ENCODE assay signal across 9 cellular contexts in genomic region chr16:83950862-83951399, GRCh38. TPM values are rescaled to one million over a fixed set of nuclear protein-coding genes. Genes with fewer than 3 reads are reported as not detected.
DNase-seq lines count a peak whose midpoint lies in the region; ATAC-seq and TF ChIP-seq lines count a peak whose summit lies in the region.
"Not testable (repeated sequence)": the region's sequence is repeated elsewhere in the genome, so short reads cannot be mapped to it uniquely, and the experiment has no call there.
"Had no signal": no experiment of that assay in that cellular context is flagged by ENCODE, and none has a peak within 500 bp of the region (broad histone marks: within the 10 kb centered on the region; RNA-seq: fewer than 3 reads in every experiment).

No MANE protein-coding gene starts in this region.

- peaks cover 12% of the 10 kb centered on the region for H3K4me1 Mint-ChIP-seq in Caco-2 (ENCODE audit: low read depth, unreplicated experiment)
- H3K4me1 Mint-ChIP-seq in GM23338 = not testable (repeated sequence)
- peaks cover 24% of the 10 kb centered on the region for H3K4me1 Mint-ChIP-seq in chondrocyte (ENCODE audit: low read depth)

- not testable (repeated sequence) for H3K79me2 ChIP-seq in GM23338 (replicated peaks; ENCODE audit: insufficient read depth)

- H2AFZ ChIP-seq in GM23338 = not testable (repeated sequence)

- H4K20me1 ChIP-seq in GM23338 (replicated peaks; ENCODE audit: insufficient read depth) = not testable (repeated sequence)

- peak overlapping the region; percentile 33 for H3K4me3 Mint-ChIP-seq in Caco-2 (ENCODE audit: unreplicated experiment)
- H3K4me3 Mint-ChIP-seq in GM23338; chondrocyte (ENCODE audit: unreplicated experiment): not testable (repeated sequence)

- not testable (repeated sequence) for H3K27ac Mint-ChIP-seq in Caco-2 (ENCODE audit: unreplicated experiment); GM23338
- H3K27ac Mint-ChIP-seq in chondrocyte (ENCODE audit: unreplicated experiment) = peak overlapping the region; percentile 49

- not testable (repeated sequence) for H3K36me3 ChIP-seq in Caco-2 (ENCODE audit: control insufficient read depth, insufficient read depth, low read length); GM23338 (ENCODE audit: insufficient read depth)

- H3K36me3 Mint-ChIP-seq in Caco-2 (ENCODE audit: insufficient read depth, unreplicated experiment) = peaks cover 13% of the 10 kb centered on the region
- H3K36me3 Mint-ChIP-seq in GM23338 (ENCODE audit: low read depth); chondrocyte (ENCODE audit: low read depth): not testable (repeated sequence)

- not testable (repeated sequence) for H3K9me3 Mint-ChIP-seq in Caco-2 (ENCODE audit: unreplicated experiment); chondrocyte (ENCODE audit: low read depth)
- peaks cover 17% of the 10 kb centered on the region for H3K9me3 Mint-ChIP-seq in GM23338

- not testable (repeated sequence) for TF ChIP-seq CTCF in Caco-2 (IDR thresholded peaks at IDR 0.05; ENCODE audit: insufficient read depth in 1 of 2, low read depth in 1 of 2, low read length in 1 of 2, severe bottlenecking in 1 of 2, unreplicated experiment in 1 of 2); GM23338 (conservative IDR thresholded peaks at IDR 0.05; ENCODE audit: low read depth in 2 of 2); RWPE1 (conservative IDR thresholded peaks at IDR 0.05; ENCODE audit: low read depth); chondrocyte (IDR thresholded peaks at IDR 0.05)

- not testable (repeated sequence) for H3K27ac ChIP-seq in GM23338 (ENCODE audit: low read depth)
- H3K27ac ChIP-seq in RWPE1 (peak overlapping the region; percentile 63), layer of hippocampus (ENCODE audit: low read depth, low read length) (peak overlapping the region; percentile 6), substantia nigra (ENCODE audit: low read depth, low read length, poor library complexity, severe bottlenecking) (peak overlapping the region; percentile 45)

- H3K27me3 ChIP-seq in Caco-2 (replicated peaks; ENCODE audit: control insufficient read depth, insufficient read depth, low read length); GM23338 (ENCODE audit: insufficient read depth); layer of hippocampus (ENCODE audit: control insufficient read depth, insufficient read depth, low read length): not testable (repeated sequence)

- POLR2A ChIA-PET in Caco-2 (lab: Charles Lee) = interaction anchor here (0.6 kb wide), 1 partner anchor 24 kb away, joined by 6 read pairs; no protein-coding TSS in a partner anchor
- POLR2A ChIA-PET in RWPE1 (lab: Yijun Ruan, JAX; ENCODE audit: low non-redundant PET) = not testable (repeated sequence)

- not testable (repeated sequence) for H3K4me3 ChIP-seq in Caco-2 (ENCODE audit: low read depth, low read length); GM23338

- not testable (repeated sequence) for H3K9me2 ChIP-seq in GM23338 (ENCODE audit: insufficient read depth)

- not testable (repeated sequence) for BruUV-seq in Caco-2 (replicated peaks; lab: Mats Ljungman, UMichigan)

- peaks cover 22% of the 10 kb centered on the region for H3K4me1 ChIP-seq in Caco-2
- not testable (repeated sequence) for H3K4me1 ChIP-seq in GM23338 (ENCODE audit: insufficient read depth)

- H3K9me3 ChIP-seq in Caco-2 = not testable (repeated sequence)

- ATAC-seq in GM23338 = peak; percentile 24

- intact Hi-C loops in Caco-2 (cut with micrococcal nuclease; ENCODE audit: unreplicated experiment) = not testable (repeated sequence)

- peaks cover 13% of the 10 kb centered on the region; the same call in 1 of the 2 replicates for H3F3A ChIP-seq in GM23338 (replicated peaks; ENCODE audit: low read depth)

- not testable (repeated sequence) for H3K4me2 ChIP-seq in GM23338

- not testable (repeated sequence) for DNase-seq in Caco-2; GM23338 (ENCODE audit: low spot score); RWPE1 (ENCODE audit: low spot score); chondrocyte (ENCODE audit: low spot score); substantia nigra (lab: John Stamatoyannopoulos, UW)
- DNase-seq in HuH-7 (ENCODE audit: low spot score) = peak; percentile 57

- not testable (repeated sequence) for H3K27me3 Mint-ChIP-seq in Caco-2 (ENCODE audit: insufficient read depth, unreplicated experiment); chondrocyte (ENCODE audit: low read depth)
- peaks cover 15% of the 10 kb centered on the region for H3K27me3 Mint-ChIP-seq in GM23338 (ENCODE audit: insufficient read depth, low read depth, poor library complexity)

- CTCF ChIA-PET in Caco-2 (lab: Charles Lee); RWPE1 (lab: Yijun Ruan, JAX): not testable (repeated sequence)

RNA-seq across cellular contexts. Expression of gene OSGIN1, which starts 2.1 kb away (rescaled TPM):
- total RNA-seq in Caco-2 (2022) (18.6 and 21.8 TPM in 2 replicates), chondrocyte (1.3 to 2.8 TPM (median 2.5 TPM) in 3 replicates)
- total RNA-seq in GM23338 (2014; rRNA removed; shearing (Covaris generic)) = 0.89 and 1.6 TPM in 2 replicates
- 0.32 and 0.94 TPM in 2 replicates for polyA plus RNA-seq in GM23338 (2016; fragmentation: Nextera tagmentation; extraction: Ambion mirVana)

RNA-seq across cellular contexts. Expression of gene NECAB2, which starts 17.1 kb away (rescaled TPM):
- total RNA-seq in Caco-2 (2022) (0.68 and 0.79 TPM in 2 replicates), chondrocyte (0.40 to 0.72 TPM (median 0.58 TPM) in 3 replicates)
- 1.4 and 1.6 TPM in 2 replicates for total RNA-seq in GM23338 (2014; rRNA removed; shearing (Covaris generic))
- polyA plus RNA-seq in GM23338 (2016; fragmentation: Nextera tagmentation; extraction: Ambion mirVana) = 4.5 and 5.1 TPM in 2 replicates
- total RNA-seq: CD4-positive, alpha-beta T cell; HT1080 had no signal

RNA-seq across cellular contexts. Expression of gene MLYCD, which starts 52.0 kb away (rescaled TPM):
- total RNA-seq in Caco-2 (2022) = 8.7 and 9.0 TPM in 2 replicates
- 6.5 and 7.2 TPM in 2 replicates for total RNA-seq in GM23338 (2014; rRNA removed; shearing (Covaris generic))
- polyA plus RNA-seq in GM23338 (2016; fragmentation: Nextera tagmentation; extraction: Ambion mirVana) = 2.3 and 3.2 TPM in 2 replicates
- 2.9 to 4.4 TPM (median 3.1 TPM) in 3 replicates for total RNA-seq in chondrocyte
